ENCODE assay signal across 1 cellular context in genomic region chr18:79935925-79936324, GRCh38.
A peak's percentile ranks its signal among the peaks of the same experiment; 100 is the strongest.
TF ChIP-seq lines count a peak whose summit lies in the region.

No MANE protein-coding gene starts in this region.

TF ChIP-seq in HepG2, 621 proteins besides CTCF, POLR2A, EP300 and RAD21 (continued from another document):
- TF ChIP-seq PRDM15 (CRISPR knock-in tag; IDR thresholded peaks at IDR 0.05) (no peak), SAP130 (CRISPR knock-in tag; IDR thresholded peaks at IDR 0.05; ENCODE audit: low read depth) (0 out of 2 replicates have a peak, but pooled peaks have one; percentile 29), TEAD3 (CRISPR knock-in tag; optimal IDR thresholded peaks at IDR 0.05; ENCODE audit: borderline replicate concordance) (peak; percentile 8), ZEB1 (IDR thresholded peaks at IDR 0.05; ENCODE audit: insufficient replicate concordance, low read depth) (no peak), YEATS2 (CRISPR knock-in tag; IDR thresholded peaks at IDR 0.05; ENCODE audit: borderline replicate concordance) (no peak), HMGA1 (CRISPR knock-in tag; conservative IDR thresholded peaks at IDR 0.05) (no peak), FOXC1 (CRISPR knock-in tag; IDR thresholded peaks at IDR 0.05; ENCODE audit: borderline replicate concordance) (no peak), CCAR2 (optimal IDR thresholded peaks at IDR 0.05; ENCODE audit: low read depth, low read length) (no peak), ZKSCAN8 (CRISPR knock-in tag; IDR thresholded peaks at IDR 0.05; ENCODE audit: borderline replicate concordance) (no peak), MED1 (CRISPR knock-in tag; IDR thresholded peaks at IDR 0.05) (peak; percentile 51; the same call in 1 of the 2 replicates), THYN1 (CRISPR knock-in tag; IDR thresholded peaks at IDR 0.05; ENCODE audit: borderline replicate concordance, low read depth) (no peak), SALL1 (CRISPR knock-in tag; IDR thresholded peaks at IDR 0.05) (peak; percentile 26; the same call in 1 of the 2 replicates), SMAD1 (CRISPR knock-in tag; IDR thresholded peaks at IDR 0.05; ENCODE audit: borderline replicate concordance, low read depth) (no peak), ZNF770 (CRISPR knock-in tag; IDR thresholded peaks at IDR 0.05) (no peak), ZFAT (CRISPR knock-in tag; conservative IDR thresholded peaks at IDR 0.05) (no peak), ZNF709 (CRISPR knock-in tag; IDR thresholded peaks at IDR 0.05) (no peak), HNRNPUL1 (IDR thresholded peaks at IDR 0.05; ENCODE audit: low read depth, low read length) (no peak), CSRNP1 (CRISPR knock-in tag; IDR thresholded peaks at IDR 0.05) (0 out of 2 replicates have a peak, but pooled peaks have one; percentile 48), SALL2 (CRISPR knock-in tag; IDR thresholded peaks at IDR 0.05) (no peak), ATRX (CRISPR knock-in tag; IDR thresholded peaks at IDR 0.05; ENCODE audit: borderline replicate concordance) (no peak), ASH2L (IDR thresholded peaks at IDR 0.05; ENCODE audit: insufficient read length, low read depth, low read length) (peak; percentile 6), ZFP36L2 (CRISPR knock-in tag; IDR thresholded peaks at IDR 0.05) (no peak), NR2F6 (IDR thresholded peaks at IDR 0.05) (no peak), NR2F6 (CRISPR knock-in tag; IDR thresholded peaks at IDR 0.05) (peak; percentile 25; the same call in 1 of the 2 replicates)
